Comparison of ENCODE assay signal across 22 cellular contexts in genomic region chr11:133388975-133389568, GRCh38.
DNase-seq lines count a peak whose midpoint lies in the region; ATAC-seq and TF ChIP-seq lines count a peak whose summit lies in the region.
"Had no signal": no experiment of that assay in that cellular context is flagged by ENCODE, and none has a peak within 500 bp of the region (broad histone marks: within the 10 kb centered on the region; RNA-seq: fewer than 3 reads in every experiment).

No MANE protein-coding gene starts in this region.

- no peaks in the 10 kb centered on the region for H4K20me1 ChIP-seq in osteoblast (ENCODE audit: insufficient read depth, low read length)
- H4K20me1 ChIP-seq: BLaER1 had no signal

- no peak overlapping the region for H3K4me2 ChIP-seq in osteoblast (ENCODE audit: insufficient read depth, low read length)
- H3K4me2 ChIP-seq: A549, BLaER1 had no signal

- no peak overlapping the region for H3K4me3 ChIP-seq in endodermal cell (ENCODE audit: low read length)
- H3K4me3 ChIP-seq in osteoblast (ENCODE audit: insufficient read depth, low read length): no peak overlapping the region
- H3K4me3 ChIP-seq: A549, BLaER1, GM23248, HAP-1, K562, SK-N-MC had no signal

- no peak overlapping the region for H2AFZ ChIP-seq in osteoblast (ENCODE audit: low read length)
- H2AFZ ChIP-seq: GM23248 had no signal

- TF ChIP-seq CTCF in GM13976 (IDR thresholded peaks at IDR 0.05; ENCODE audit: borderline replicate concordance, control extremely low read depth, extremely low read depth, insufficient read depth, missing control alignments) (no peak), endodermal cell (conservative IDR thresholded peaks at IDR 0.05) (peak; percentile 34), osteoblast (IDR thresholded peaks at IDR 0.05; ENCODE audit: extremely low read depth, low read depth, low read length) (no peak)

- H3K79me2 ChIP-seq in osteoblast (ENCODE audit: insufficient read depth, low read length): no peaks in the 10 kb centered on the region

- H3K4me3 Mint-ChIP-seq in endodermal cell: no peak overlapping the region
- no peak overlapping the region for H3K4me3 Mint-ChIP-seq in stimulated activated naive B cell treated with anti-CD40 and anti-IgM and Interleukin-4, amounts not matched to agents 10 μg/mL and 1 μg/mL and 100 μg/mL, for 72 hours
- H3K4me3 Mint-ChIP-seq: CD4-positive, alpha-beta memory T cell had no signal

- H3K9me3 ChIP-seq in endodermal cell (ENCODE audit: control insufficient read depth, low read length) (no peaks in the 10 kb centered on the region), osteoblast (ENCODE audit: low read depth, low read length) (peaks cover 4% of the 10 kb centered on the region)
- H3K9me3 ChIP-seq: A549, BLaER1, HAP-1 had no signal

- no peak overlapping the region for H3K9ac ChIP-seq in endodermal cell (ENCODE audit: extremely low read depth, low read length, poor library complexity, severe bottlenecking)
- H3K9ac ChIP-seq: BLaER1, GM23248 had no signal

- H3K27me3 ChIP-seq in endodermal cell (ENCODE audit: control insufficient read depth, insufficient read depth, low read length, poor library complexity, severe bottlenecking) (no peaks in the 10 kb centered on the region), osteoblast (ENCODE audit: insufficient read depth, low read length) (no peaks in the 10 kb centered on the region)
- H3K27me3 ChIP-seq: BLaER1 had no signal

- H3K36me3 Mint-ChIP-seq in endodermal cell (ENCODE audit: low read depth): no peaks in the 10 kb centered on the region
- H3K36me3 Mint-ChIP-seq in stimulated activated naive B cell treated with anti-CD40 and anti-IgM and Interleukin-4, amounts not matched to agents 10 μg/mL and 1 μg/mL and 100 μg/mL, for 72 hours: no peaks in the 10 kb centered on the region
- H3K36me3 Mint-ChIP-seq: CD4-positive, alpha-beta memory T cell had no signal

- H3K36me3 ChIP-seq in endodermal cell (ENCODE audit: control insufficient read depth, insufficient read depth, low read length) (no peaks in the 10 kb centered on the region), osteoblast (ENCODE audit: insufficient read depth, low read length) (no peaks in the 10 kb centered on the region)
- H3K36me3 ChIP-seq: BLaER1, HAP-1 had no signal

- no peaks in the 10 kb centered on the region for H3K4me1 ChIP-seq in endodermal cell (ENCODE audit: control insufficient read depth, insufficient read depth, low read length)
- H3K4me1 ChIP-seq in osteoblast (ENCODE audit: insufficient read depth, low read length): no peaks in the 10 kb centered on the region
- H3K4me1 ChIP-seq: A549, HAP-1 had no signal

- no peaks in the 10 kb centered on the region for H3K9me3 Mint-ChIP-seq in endodermal cell
- H3K9me3 Mint-ChIP-seq in stimulated activated naive B cell treated with anti-CD40 and anti-IgM and Interleukin-4, amounts not matched to agents 10 μg/mL and 1 μg/mL and 100 μg/mL, for 72 hours: peaks cover 0 to 5% of the 10 kb centered on the region in 2 donors

- H3K27ac Mint-ChIP-seq in endodermal cell: no peak overlapping the region
- no peak overlapping the region for H3K27ac Mint-ChIP-seq in stimulated activated naive B cell treated with anti-CD40 and anti-IgM and Interleukin-4, amounts not matched to agents 10 μg/mL and 1 μg/mL and 100 μg/mL, for 72 hours
- H3K27ac Mint-ChIP-seq: CD4-positive, alpha-beta memory T cell had no signal

- 91 to 100% methylated on average over 4 of the region's 5 CpGs for WGBS in endodermal cell (ENCODE audit: insufficient coverage in 1 of 2, insufficient read length in 1 of 2), 2 experiments

- in situ Hi-C loops in GM13976 (cut with MboI; ENCODE audit: low sequenced_read_pairs, unreplicated experiment): no loop called here

- peak; percentile 27 for DNase-seq in GM13976 (ENCODE audit: low spot score)
- no peak for DNase-seq in endodermal cell
- DNase-seq in stimulated activated naive B cell treated with anti-CD40 and anti-IgM and Interleukin-4, amounts not matched to agents 10 μg/mL and 1 μg/mL and 100 μg/mL, for 72 hours: no peak
- no peak for DNase-seq in osteoblast (ENCODE audit: insufficient read length, low spot score, missing footprints)
- DNase-seq: Calu3; CD4-positive, alpha-beta memory T cell; GM23248; NCI-H1105; NCI-H1694 treated with DMSO at 0.1 percent for 48 hours; NCI-H2227 treated with DMSO at 0.1 percent for 48 hours; NCI-H510A treated with DMSO at 0.1 percent for 48 hours; NCI-H774; SHP77 had no signal

- H3K27me3 Mint-ChIP-seq in endodermal cell (ENCODE audit: insufficient read depth): no peaks in the 10 kb centered on the region
- H3K27me3 Mint-ChIP-seq in stimulated activated naive B cell treated with anti-CD40 and anti-IgM and Interleukin-4, amounts not matched to agents 10 μg/mL and 1 μg/mL and 100 μg/mL, for 72 hours: no peaks in the 10 kb centered on the region
- H3K27me3 Mint-ChIP-seq: CD4-positive, alpha-beta memory T cell had no signal

- H3K4me1 Mint-ChIP-seq in endodermal cell: peaks cover 8% of the 10 kb centered on the region
- H3K4me1 Mint-ChIP-seq in stimulated activated naive B cell treated with anti-CD40 and anti-IgM and Interleukin-4, amounts not matched to agents 10 μg/mL and 1 μg/mL and 100 μg/mL, for 72 hours: no peaks in the 10 kb centered on the region
- H3K4me1 Mint-ChIP-seq: CD4-positive, alpha-beta memory T cell had no signal

- ATAC-seq in GM19035 (IDR thresholded peaks at IDR 0.05; ENCODE audit: unreplicated experiment): peak; percentile 56
- ATAC-seq in HG03095 (IDR thresholded peaks at IDR 0.05; ENCODE audit: unreplicated experiment): peak; percentile 88
- no peak for ATAC-seq in stimulated activated naive B cell treated with anti-CD40 and anti-IgM and Interleukin-4, amounts not matched to agents 10 μg/mL and 1 μg/mL and 100 μg/mL, for 72 hours (replicated peaks)
- ATAC-seq in HG03521 (IDR thresholded peaks at IDR 0.05; ENCODE audit: unreplicated experiment): no peak
- no peak for ATAC-seq in HG02840 (IDR thresholded peaks at IDR 0.05; ENCODE audit: low FRiP score, unreplicated experiment)
- ATAC-seq: A549, K562 had no signal

- H3K27ac ChIP-seq in endodermal cell (ENCODE audit: low read depth, low read length): no peak overlapping the region
- no peak overlapping the region for H3K27ac ChIP-seq in osteoblast (ENCODE audit: low read depth, low read length)
- H3K27ac ChIP-seq: A549, BLaER1, GM23248, SK-N-MC had no signal

Comparison
In these comparisons a context has a peak if more than half of its experiments do, and no peak if none do; other contexts are left out.
1. ATAC-seq: peak in GM19035 (single experiment) and HG03095 (single experiment); none in stimulated activated naive B cell treated with anti-CD40 and anti-IgM and Interleukin-4, amounts not matched to agents 10 μg/mL and 1 μg/mL and 100 μg/mL, for 72 hours (0 of 2), HG03521 (single experiment) and HG02840 (single experiment).